Comparison of ENCODE assay signal across 8 cellular contexts in genomic region chr3:194769020-194769643, GRCh38.
DNase-seq lines count a peak whose midpoint lies in the region; ATAC-seq and TF ChIP-seq lines count a peak whose summit lies in the region.

No MANE protein-coding gene starts in this region.

- H3K4ac ChIP-seq in trophoblast cell (ENCODE audit: low read depth, low read length), result no peak overlapping the region

- no peak overlapping the region for H2BK5ac ChIP-seq in trophoblast cell (ENCODE audit: low read depth, low read length, poor library complexity)

- no peak for TF ChIP-seq EP300 in transverse colon (IDR thresholded peaks at IDR 0.05; ENCODE audit: low read depth)

- no peaks in the 10 kb centered on the region for H3K79me1 ChIP-seq in trophoblast cell (ENCODE audit: low read length)

- H4K8ac ChIP-seq in trophoblast cell (ENCODE audit: low read depth, low read length), result peak overlapping the region; percentile 48

- H3K4me3 ChIP-seq in HFF-Myc (replicated peaks; ENCODE audit: low read depth, low read length) (peak overlapping the region; percentile 31), NB4 (ENCODE audit: low read depth, low read length) (peak overlapping the region; percentile 60), trophoblast cell (ENCODE audit: low read depth, low read length) (no peak overlapping the region), transverse colon (peak overlapping the region in 3 of 4 donors; percentile 25 to 59 (median 31))

- peak overlapping the region; percentile 48 for H3K4me2 ChIP-seq in trophoblast cell (ENCODE audit: low read length)

- TF ChIP-seq CTCF in HFF-Myc (IDR thresholded peaks at IDR 0.05; ENCODE audit: low read depth, low read length, missing control alignments) (no peak), NB4 (IDR thresholded peaks at IDR 0.05; ENCODE audit: low read depth, low read length) (no peak), transverse colon (IDR thresholded peaks at IDR 0.05) (peak in 2 of 5 experiments; percentile 9 to 34)

- H3K4me1 ChIP-seq in trophoblast cell (ENCODE audit: control insufficient read depth in 1 of 2, insufficient read depth in 2 of 2, low read length in 2 of 2) (peaks cover 5 to 15% of the 10 kb centered on the region in 2 experiments), transverse colon (peaks cover 3 to 24% (median 20%) of the 10 kb centered on the region in 4 donors)

- H2BK120ac ChIP-seq in trophoblast cell (ENCODE audit: insufficient read depth, low read length, poor library complexity), result no peak overlapping the region

- H2AK5ac ChIP-seq in trophoblast cell (ENCODE audit: low read length), result no peak overlapping the region

- POLR2A ChIA-PET in activated naive CD8-positive, alpha-beta T cell treated with anti-CD3 and anti-CD28 coated beads, Interleukin-2, amount 10 ng/mL, durations not matched to agents 7 days and 5 days (lab: Charles Lee), result interaction anchor here (0.8 to 1.3 kb wide), 3 partner anchors 23 to 97 kb away, joined by 3 to 9 read pairs (median 4); partner anchors contain the start of gene LSG1

- no peaks in the 10 kb centered on the region for H3K9me3 Mint-ChIP-seq in activated naive CD8-positive, alpha-beta T cell treated with anti-CD3 and anti-CD28 coated beads, Interleukin-2, amount 10 ng/mL, durations not matched to agents 7 days and 5 days

- H3K18ac ChIP-seq in trophoblast cell (ENCODE audit: low read length), result no peak overlapping the region

- peaks cover 5% of the 10 kb centered on the region for H3K9me3 ChIP-seq in trophoblast cell (ENCODE audit: insufficient read depth, low read depth, low read length)
- no peaks in the 10 kb centered on the region for H3K9me3 ChIP-seq in transverse colon

- in situ Hi-C loops in transverse colon (cut with MboI; ENCODE audit: low pct_ligation_motif_present in 1 of 4, low pct_unique_long_range_greater_than_20kb in 1 of 4, low sequenced_read_pairs in 3 of 4), result no loop called here

- no peak overlapping the region for H3K9ac ChIP-seq in trophoblast cell (ENCODE audit: low read length)

- peak; percentile 99 for ATAC-seq in activated naive CD8-positive, alpha-beta T cell treated with anti-CD3 and anti-CD28 coated beads, Interleukin-2, amount 10 ng/mL, durations not matched to agents 7 days and 5 days (ENCODE audit: low read depth)

- H3K79me2 ChIP-seq in trophoblast cell (ENCODE audit: control insufficient read depth, insufficient read depth, low read length, poor library complexity), result no peaks in the 10 kb centered on the region

- no CpG with 5 or more reads among the region's 16 CpGs for WGBS in trophoblast cell (ENCODE audit: extremely low coverage, insufficient coverage, insufficient read length)
- 0% methylated on average over 8 to 16 of the region's 16 CpGs for WGBS in transverse colon (ENCODE audit: low coverage in 1 of 2), 2 donors

- H2BK12ac ChIP-seq in trophoblast cell (ENCODE audit: low read length), result no peak overlapping the region

- H3K23ac ChIP-seq in trophoblast cell (ENCODE audit: low read length), result no peak overlapping the region

- H3K27me3 ChIP-seq in trophoblast cell (ENCODE audit: insufficient read depth, low read length) (no peaks in the 10 kb centered on the region), transverse colon (no peaks in the 10 kb centered on the region)

- peaks cover 14% of the 10 kb centered on the region for H3K4me1 Mint-ChIP-seq in activated naive CD8-positive, alpha-beta T cell treated with anti-CD3 and anti-CD28 coated beads, Interleukin-2, amount 10 ng/mL, durations not matched to agents 7 days and 5 days

- peak overlapping the region; percentile 77 for H3K4me3 Mint-ChIP-seq in activated naive CD8-positive, alpha-beta T cell treated with anti-CD3 and anti-CD28 coated beads, Interleukin-2, amount 10 ng/mL, durations not matched to agents 7 days and 5 days

- intact Hi-C loops in cardiac septum (cut with DNase I), result loop anchor here (10.0 kb wide), 1 partner anchor 336 kb away; no protein-coding TSS in a partner anchor
- intact Hi-C loops in transverse colon (cut with DNase I; ENCODE audit: low total_unique reads), result no loop called here

- H3K27ac ChIP-seq in trophoblast cell (ENCODE audit: low read depth, low read length) (no peak overlapping the region), transverse colon (peak overlapping the region; percentile 57 to 73 (median 70))

- TF ChIP-seq POLR2A in NB4 (IDR thresholded peaks at IDR 0.05; ENCODE audit: extremely low read depth, insufficient read length) (peak; percentile 81), transverse colon (IDR thresholded peaks at IDR 0.05) (no peak)

- H4K91ac ChIP-seq in trophoblast cell (ENCODE audit: low read depth, low read length), result no peak overlapping the region

- peak overlapping the region; percentile 64 for H4K12ac ChIP-seq in trophoblast cell (ENCODE audit: low read depth, low read length)

- no peak overlapping the region for H3K14ac ChIP-seq in trophoblast cell (ENCODE audit: low read length)

- H3K36me3 ChIP-seq in trophoblast cell (ENCODE audit: control insufficient read depth in 1 of 2, insufficient read depth in 2 of 2, low read length in 2 of 2) (no peaks in the 10 kb centered on the region), transverse colon (no peaks in the 10 kb centered on the region)

- peak overlapping the region; percentile 81 for H3K27ac Mint-ChIP-seq in activated naive CD8-positive, alpha-beta T cell treated with anti-CD3 and anti-CD28 coated beads, Interleukin-2, amount 10 ng/mL, durations not matched to agents 7 days and 5 days

- H3K36me3 Mint-ChIP-seq in activated naive CD8-positive, alpha-beta T cell treated with anti-CD3 and anti-CD28 coated beads, Interleukin-2, amount 10 ng/mL, durations not matched to agents 7 days and 5 days, result peaks cover 2% of the 10 kb centered on the region

- H3K27me3 Mint-ChIP-seq in activated naive CD8-positive, alpha-beta T cell treated with anti-CD3 and anti-CD28 coated beads, Interleukin-2, amount 10 ng/mL, durations not matched to agents 7 days and 5 days, result peaks cover 13% of the 10 kb centered on the region

- peak overlapping the region; percentile 55 for H2AFZ ChIP-seq in trophoblast cell (ENCODE audit: insufficient read depth, low read length, poor library complexity)

- DNase-seq in GM04504 (ENCODE audit: low read depth) (peak; percentile 74), HFF-Myc (ENCODE audit: extremely low read depth, low read depth) (peak; percentile 92), NB4 (ENCODE audit: low read depth) (peak; percentile 98), SKM-1 (lab: John Stamatoyannopoulos, UW; ENCODE audit: unreplicated experiment) (peak; percentile 98), cardiac septum (ENCODE audit: low spot score) (peak; percentile 92), trophoblast cell (peak; percentile 98), transverse colon (peak; percentile 95)
- peak; percentile 78 for DNase-seq in activated naive CD8-positive, alpha-beta T cell treated with anti-CD3 and anti-CD28 coated beads, Interleukin-2, amount 10 ng/mL, durations not matched to agents 7 days and 5 days
